In the genomic region with DNA sequence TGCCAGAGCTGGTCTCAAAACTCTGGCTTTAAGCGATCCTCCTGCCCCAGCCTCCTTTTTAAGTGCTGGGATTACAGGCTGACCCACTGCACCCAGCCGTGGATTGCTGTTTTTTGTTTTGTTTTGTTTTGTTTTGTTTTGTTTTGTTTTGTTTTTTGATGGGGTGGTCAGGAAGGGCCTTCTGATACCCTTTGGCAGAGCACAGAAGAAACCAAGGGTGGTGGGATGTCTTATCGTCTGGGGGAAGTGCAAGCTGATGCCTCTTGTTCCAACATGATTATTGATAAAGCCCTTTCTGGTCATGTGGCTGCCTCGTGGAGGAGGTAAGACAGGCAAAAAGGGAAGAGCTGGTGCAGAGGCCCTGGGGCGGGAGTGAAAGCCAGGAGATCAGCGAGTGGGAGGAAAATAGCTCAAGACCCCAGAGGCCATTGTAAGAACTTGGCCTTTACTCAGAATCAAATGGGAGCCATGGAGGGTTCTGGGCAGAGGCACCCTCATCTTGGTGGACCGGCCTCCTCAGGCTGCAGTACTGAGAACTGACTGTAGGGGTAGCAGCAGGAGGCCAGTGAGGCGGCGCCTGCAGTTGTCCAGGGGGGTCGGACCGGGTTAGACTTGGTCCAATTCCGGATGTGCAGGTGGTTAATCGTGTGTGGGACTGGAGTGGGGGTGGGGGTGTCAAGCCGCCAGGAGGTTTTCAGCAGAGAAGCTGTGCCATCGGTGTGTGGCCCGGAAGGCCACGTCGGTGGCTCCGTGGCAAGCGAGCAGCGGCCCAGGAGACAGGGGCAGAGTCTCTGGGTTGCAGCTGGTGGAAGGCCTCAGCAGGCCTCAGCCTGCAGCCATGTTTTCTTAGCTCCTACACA, we compare ENCODE assay signal across 9 cellular contexts.
DNase-seq lines count a peak whose midpoint lies in the region; ATAC-seq and TF ChIP-seq lines count a peak whose summit lies in the region.
"Had no signal": no experiment of that assay in that cellular context is flagged by ENCODE, and none has a peak within 500 bp of the region (broad histone marks: within the 10 kb centered on the region; RNA-seq: fewer than 3 reads in every experiment).

No MANE protein-coding gene starts in this region.

- no peak overlapping the region for H2AFZ ChIP-seq in Loucy (ENCODE audit: low read length)

- no peak for DNase-seq in CD14-positive monocyte (ENCODE audit: low spot score)
- DNase-seq in astrocyte of the spinal cord (ENCODE audit: low read depth, low spot score): no peak
- peak in 2 of 9 donors; percentile 10 to 28 for DNase-seq in naive thymus-derived CD4-positive, alpha-beta T cell
- no peak for DNase-seq in DMS 273 treated with DMSO at 0.1 percent for 48 hours (lab: John Stamatoyannopoulos, UW)
- no peak for DNase-seq in hippocampal formation (lab: John Stamatoyannopoulos, UW)
- DNase-seq: kidney glomerular epithelial cell had no signal

- intact Hi-C loops in CD14-positive monocyte (cut with micrococcal nuclease): loop anchor here in 1 of 2 donors (5.0 kb wide), 1 partner anchor 39 kb away; no protein-coding TSS in a partner anchor
- intact Hi-C loops in naive thymus-derived CD4-positive, alpha-beta T cell (cut with micrococcal nuclease): loop anchor here in 1 of 2 donors (2.0 kb wide), 1 partner anchor 26 kb away; no protein-coding TSS in a partner anchor

- no peaks in the 10 kb centered on the region for H3K9me3 ChIP-seq in Loucy (ENCODE audit: insufficient read depth, low read depth, low read length)
- H3K9me3 ChIP-seq in naive thymus-derived CD4-positive, alpha-beta T cell (ENCODE audit: control insufficient read depth in 2 of 3, low read length in 3 of 3): no peaks in the 10 kb centered on the region

- H3K36me3 Mint-ChIP-seq in CD14-positive monocyte: no peaks in the 10 kb centered on the region
- no peaks in the 10 kb centered on the region for H3K36me3 Mint-ChIP-seq in naive thymus-derived CD4-positive, alpha-beta T cell

- no peaks in the 10 kb centered on the region for H4K20me1 ChIP-seq in Loucy (ENCODE audit: insufficient read depth, low read length, poor library complexity, severe bottlenecking)

- peak; percentile 70 for TF ChIP-seq CTCF in CD14-positive monocyte (IDR thresholded peaks at IDR 0.05)
- peak; percentile 43 for TF ChIP-seq CTCF in Loucy (conservative IDR thresholded peaks at IDR 0.05; ENCODE audit: low read length)
- peak; percentile 57 for TF ChIP-seq CTCF in astrocyte of the spinal cord (IDR thresholded peaks at IDR 0.05; ENCODE audit: low read depth, low read length)

- H3F3A ChIP-seq in Loucy (ENCODE audit: low read depth): no peaks in the 10 kb centered on the region

- no peak overlapping the region for H3K4me2 ChIP-seq in Loucy (ENCODE audit: low read depth, low read length, poor library complexity, severe bottlenecking)

- H3K79me2 ChIP-seq in Loucy (ENCODE audit: insufficient read depth, low read length): no peaks in the 10 kb centered on the region

- H3K9me3 Mint-ChIP-seq in CD14-positive monocyte: peaks cover 0 to 2% (median 0%) of the 10 kb centered on the region in 7 donors
- H3K9me3 Mint-ChIP-seq in naive thymus-derived CD4-positive, alpha-beta T cell: peaks cover 0 to 3% (median 0%) of the 10 kb centered on the region in 11 donors

- peak overlapping the region; percentile 9 to 42 for H3K4me3 Mint-ChIP-seq in CD14-positive monocyte
- no peak overlapping the region for H3K4me3 Mint-ChIP-seq in naive thymus-derived CD4-positive, alpha-beta T cell

- POLR2A ChIA-PET in naive thymus-derived CD4-positive, alpha-beta T cell (lab: Charles Lee): interaction anchor here (1.9 kb wide), 1 partner anchor 25 kb away, joined by 5 read pairs; no protein-coding TSS in a partner anchor

- no peak overlapping the region for H3K9ac ChIP-seq in Loucy (ENCODE audit: low read depth, low read length, poor library complexity, severe bottlenecking)

- no peaks in the 10 kb centered on the region for H3K27me3 ChIP-seq in Loucy (ENCODE audit: insufficient read depth, low read length, poor library complexity, severe bottlenecking)
- H3K27me3 ChIP-seq in naive thymus-derived CD4-positive, alpha-beta T cell (ENCODE audit: control insufficient read depth in 2 of 2, insufficient read depth in 2 of 2, low read length in 2 of 2): no peaks in the 10 kb centered on the region

- no peaks in the 10 kb centered on the region for H3K9me2 ChIP-seq in Loucy (replicated peaks; ENCODE audit: low read depth, low read length)

- H3K27me3 Mint-ChIP-seq in CD14-positive monocyte (ENCODE audit: low read depth in 3 of 3): peaks cover 3 to 5% (median 4%) of the 10 kb centered on the region in 3 donors
- no peaks in the 10 kb centered on the region for H3K27me3 Mint-ChIP-seq in naive thymus-derived CD4-positive, alpha-beta T cell

- no peak overlapping the region for H3K27ac ChIP-seq in naive thymus-derived CD4-positive, alpha-beta T cell (ENCODE audit: low read depth, low read length)

- peaks cover 23% of the 10 kb centered on the region for H3K4me1 Mint-ChIP-seq in CD14-positive monocyte
- no peaks in the 10 kb centered on the region for H3K4me1 Mint-ChIP-seq in naive thymus-derived CD4-positive, alpha-beta T cell

- in situ Hi-C loops in astrocyte of the spinal cord (cut with HindIII; ENCODE audit: low sequenced_read_pairs): no loop called here

- H3K27ac Mint-ChIP-seq in CD14-positive monocyte: no peak overlapping the region
- H3K27ac Mint-ChIP-seq in naive thymus-derived CD4-positive, alpha-beta T cell: no peak overlapping the region

- H3K4me3 ChIP-seq in Loucy (ENCODE audit: low read length, poor library complexity, severe bottlenecking) (no peak overlapping the region), astrocyte of the spinal cord (ENCODE audit: low read depth, low read length) (no peak overlapping the region)
- no peak overlapping the region for H3K4me3 ChIP-seq in naive thymus-derived CD4-positive, alpha-beta T cell (ENCODE audit: low read length)

- no peaks in the 10 kb centered on the region for H3K36me3 ChIP-seq in Loucy (ENCODE audit: insufficient read depth, low read length)
- H3K36me3 ChIP-seq in naive thymus-derived CD4-positive, alpha-beta T cell (ENCODE audit: control insufficient read depth in 2 of 3, insufficient read depth in 3 of 3, low read length in 3 of 3): no peaks in the 10 kb centered on the region

- CTCF ChIA-PET in naive thymus-derived CD4-positive, alpha-beta T cell (lab: Charles Lee): interaction anchor here (2.6 kb wide), 1 partner anchor 87 kb away, joined by 8 read pairs; no protein-coding TSS in a partner anchor

- H3K4me1 ChIP-seq in Loucy (ENCODE audit: insufficient read depth, low read length, poor library complexity, severe bottlenecking): no peaks in the 10 kb centered on the region
- no peaks in the 10 kb centered on the region for H3K4me1 ChIP-seq in naive thymus-derived CD4-positive, alpha-beta T cell (ENCODE audit: control insufficient read depth in 2 of 2, insufficient read depth in 2 of 2, low read length in 2 of 2)

- ATAC-seq in naive thymus-derived CD4-positive, alpha-beta T cell: peak; percentile 63
- ATAC-seq in HG03095 (IDR thresholded peaks at IDR 0.05; ENCODE audit: unreplicated experiment): no peak
- no peak for ATAC-seq in GM18870 (IDR thresholded peaks at IDR 0.05; ENCODE audit: unreplicated experiment)

Comparison
In these comparisons a context has a peak if more than half of its experiments do, and no peak if none do; other contexts are left out.
1. H3K4me3 Mint-ChIP-seq: peak in CD14-positive monocyte (2 of 2); none in naive thymus-derived CD4-positive, alpha-beta T cell (0 of 10).
2. Peak in every context shown above with its lines, with median percentiles within 50 percentile points of each other: CTCF ChIP-seq.